Comparison of ENCODE assay signal across 8 cellular contexts in the genomic region with DNA sequence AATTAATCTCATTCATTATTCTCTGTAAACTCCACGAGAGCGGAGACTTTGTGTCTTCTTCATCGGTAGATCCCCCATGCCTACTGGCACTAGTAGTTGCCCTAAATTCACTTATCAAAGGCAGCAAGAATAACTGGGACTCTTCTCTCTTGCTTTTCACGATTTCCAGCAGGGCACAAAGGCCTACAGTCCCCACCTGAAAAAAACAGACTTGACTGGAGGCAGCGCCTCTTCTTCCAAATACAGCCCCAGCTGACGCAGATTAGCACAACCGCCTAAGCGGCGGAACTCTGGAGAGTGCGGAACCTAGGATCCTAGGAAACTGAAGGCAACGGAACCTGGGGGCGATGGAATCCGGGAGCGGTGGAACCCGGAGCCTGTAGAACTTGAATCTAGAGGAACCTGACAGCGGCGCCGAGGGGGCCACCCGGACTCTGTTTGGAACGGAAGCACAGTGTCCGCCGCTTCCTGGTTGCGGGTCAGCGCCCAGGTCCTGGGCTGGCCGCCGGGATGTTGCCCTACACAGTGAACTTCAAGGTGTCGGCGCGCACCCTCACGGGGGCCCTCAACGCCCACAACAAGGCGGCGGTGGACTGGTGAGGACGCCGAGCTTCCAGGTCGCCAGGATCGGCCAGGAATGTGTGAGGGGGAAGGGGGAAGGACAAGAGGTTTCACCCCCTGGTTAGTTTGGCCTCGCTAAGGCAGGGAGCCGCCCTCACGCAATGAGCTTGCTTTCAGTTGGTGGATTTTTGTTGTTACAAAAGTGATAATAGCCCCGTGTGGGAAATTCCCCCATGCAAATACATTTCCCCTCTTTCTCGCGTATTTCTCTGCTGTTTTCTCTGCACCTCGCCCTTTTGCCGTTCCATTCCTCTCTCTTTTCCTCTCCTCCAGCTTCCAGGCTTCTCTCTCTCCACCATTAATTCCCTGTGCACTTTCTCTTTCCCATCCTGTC. TPM values are rescaled to one million over a fixed set of nuclear protein-coding genes. Genes with fewer than 3 reads are reported as not detected.
A peak's percentile ranks its signal among the peaks of the same experiment; 100 is the strongest.
DNase-seq lines count a peak whose midpoint lies in the region; ATAC-seq, FAIRE-seq and TF ChIP-seq lines count a peak whose summit lies in the region.

A gene with protein sequence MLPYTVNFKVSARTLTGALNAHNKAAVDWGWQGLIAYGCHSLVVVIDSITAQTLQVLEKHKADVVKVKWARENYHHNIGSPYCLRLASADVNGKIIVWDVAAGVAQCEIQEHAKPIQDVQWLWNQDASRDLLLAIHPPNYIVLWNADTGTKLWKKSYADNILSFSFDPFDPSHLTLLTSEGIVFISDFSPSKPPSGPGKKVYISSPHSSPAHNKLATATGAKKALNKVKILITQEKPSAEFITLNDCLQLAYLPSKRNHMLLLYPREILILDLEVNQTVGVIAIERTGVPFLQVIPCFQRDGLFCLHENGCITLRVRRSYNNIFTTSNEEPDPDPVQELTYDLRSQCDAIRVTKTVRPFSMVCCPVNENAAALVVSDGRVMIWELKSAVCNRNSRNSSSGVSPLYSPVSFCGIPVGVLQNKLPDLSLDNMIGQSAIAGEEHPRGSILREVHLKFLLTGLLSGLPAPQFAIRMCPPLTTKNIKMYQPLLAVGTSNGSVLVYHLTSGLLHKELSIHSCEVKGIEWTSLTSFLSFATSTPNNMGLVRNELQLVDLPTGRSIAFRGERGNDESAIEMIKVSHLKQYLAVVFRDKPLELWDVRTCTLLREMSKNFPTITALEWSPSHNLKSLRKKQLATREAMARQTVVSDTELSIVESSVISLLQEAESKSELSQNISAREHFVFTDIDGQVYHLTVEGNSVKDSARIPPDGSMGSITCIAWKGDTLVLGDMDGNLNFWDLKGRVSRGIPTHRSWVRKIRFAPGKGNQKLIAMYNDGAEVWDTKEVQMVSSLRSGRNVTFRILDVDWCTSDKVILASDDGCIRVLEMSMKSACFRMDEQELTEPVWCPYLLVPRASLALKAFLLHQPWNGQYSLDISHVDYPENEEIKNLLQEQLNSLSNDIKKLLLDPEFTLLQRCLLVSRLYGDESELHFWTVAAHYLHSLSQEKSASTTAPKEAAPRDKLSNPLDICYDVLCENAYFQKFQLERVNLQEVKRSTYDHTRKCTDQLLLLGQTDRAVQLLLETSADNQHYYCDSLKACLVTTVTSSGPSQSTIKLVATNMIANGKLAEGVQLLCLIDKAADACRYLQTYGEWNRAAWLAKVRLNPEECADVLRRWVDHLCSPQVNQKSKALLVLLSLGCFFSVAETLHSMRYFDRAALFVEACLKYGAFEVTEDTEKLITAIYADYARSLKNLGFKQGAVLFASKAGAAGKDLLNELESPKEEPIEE (plus strand): TSS at position 452 of the 955 bp plus-strand sequence. CDS start 59 bp downstream, at position 511.

- H2AFZ ChIP-seq in keratinocyte (ENCODE audit: control insufficient read depth, low read length) = peak within 1 kb of the TSS; percentile 90

- H3K9me3 ChIP-seq in keratinocyte (ENCODE audit: control insufficient read depth, low read depth, low read length) = no peaks in the 10 kb centered on the region

- DNase-seq in AG10803 (ENCODE audit: low read depth) = peak; percentile 92
- DNase-seq in NCI-H446 (lab: John Stamatoyannopoulos, UW) = peak; percentile 49 to 90
- DNase-seq in activated CD4-positive, CD25-positive, alpha-beta regulatory T cell treated with anti-CD3 and anti-CD28 coated beads, Interleukin-2, amount 50 U/mL, for 72 hours = peak; percentile 75
- peak; percentile 83 for DNase-seq in cerebellum (ENCODE audit: low spot score)
- DNase-seq in keratinocyte (ENCODE audit: low read depth, low spot score) = peak; percentile 41
- peak; percentile 61 to 71 (median 65) for DNase-seq in stimulated activated CD4-positive, alpha-beta T cell treated with anti-CD3 and anti-CD28 coated beads, Interleukin-12 subunit alpha, Interleukin-12 subunit beta, amount 100 ng/mL, for 48 hours (ENCODE audit: low read depth in 2 of 3, low spot score in 1 of 3)

- peak within 1 kb of the TSS; percentile 89 for H3K9ac ChIP-seq in keratinocyte (ENCODE audit: control insufficient read depth, extremely low read depth, insufficient read depth, low read length)

- no peaks in the 10 kb centered on the region for H3K9me1 ChIP-seq in keratinocyte (ENCODE audit: control insufficient read depth, extremely low read depth, insufficient read depth, low read length)

- peak; percentile 64 for FAIRE-seq in keratinocyte (lab: Jason Lieb, UNC)

- H3K79me2 ChIP-seq in keratinocyte (ENCODE audit: control insufficient read depth, insufficient read depth, low read length) = peaks cover 44% of the 10 kb centered on the region

- ATAC-seq in GM19025 (IDR thresholded peaks at IDR 0.05; ENCODE audit: low read depth, unreplicated experiment) = peak; percentile 97
- peak; percentile 93 for ATAC-seq in HG03280 (IDR thresholded peaks at IDR 0.05; ENCODE audit: unreplicated experiment)

- H3K4me1 ChIP-seq in keratinocyte (ENCODE audit: control insufficient read depth, extremely low read depth, insufficient read depth, low read length) = peaks cover 8% of the 10 kb centered on the region

- H3K27me3 ChIP-seq in keratinocyte (ENCODE audit: control insufficient read depth, extremely low read depth, insufficient read depth, low read length) = no peaks in the 10 kb centered on the region

- H3K4me3 ChIP-seq in AG10803 (ENCODE audit: low read length) = peak within 1 kb of the TSS; percentile 94
- peak within 1 kb of the TSS; percentile 67 to 87 (median 82) for H3K4me3 ChIP-seq in keratinocyte (ENCODE audit: control insufficient read depth in 2 of 3, extremely low read depth in 1 of 3, insufficient read depth in 2 of 3, low read depth in 1 of 3, low read length in 3 of 3)

- H3K36me3 ChIP-seq in keratinocyte (ENCODE audit: control insufficient read depth in 2 of 2, extremely low read depth in 1 of 2, insufficient read depth in 2 of 2, low read length in 2 of 2) = peaks cover 0 to 4% of the 10 kb centered on the region in 2 experiments

- H3K4me2 ChIP-seq in keratinocyte (ENCODE audit: control insufficient read depth, extremely low read depth, insufficient read depth, low read depth, low read length) = peak within 1 kb of the TSS; percentile 89

- dilution Hi-C loops in keratinocyte (cut with MboI; ENCODE audit: extremely low pct_ligation_motif_present, low sequenced_read_pairs) = no loop called here

- TF ChIP-seq CTCF in AG10803 (conservative IDR thresholded peaks at IDR 0.05; ENCODE audit: low read length) (no peak), keratinocyte (optimal IDR thresholded peaks at IDR 0.05 in 1 of 3, IDR thresholded peaks at IDR 0.05 in 1 of 3, conservative IDR thresholded peaks at IDR 0.05 in 1 of 3; ENCODE audit: extremely low read depth in 1 of 3, insufficient read depth in 2 of 3, low read length in 3 of 3) (no peak)

- peak within 1 kb of the TSS; percentile 85 for H3K27ac ChIP-seq in keratinocyte (ENCODE audit: control insufficient read depth, insufficient read depth, low read length)

- H4K20me1 ChIP-seq in keratinocyte (ENCODE audit: control insufficient read depth, extremely low read depth, insufficient read depth, low read length) = no peaks in the 10 kb centered on the region

RNA-seq across cellular contexts. Expression of the gene that starts here (rescaled TPM):
- total RNA-seq in cerebellum = 96.1 TPM
- polyA plus RNA-seq in keratinocyte = 52.3 to 92.0 TPM (median 79.2 TPM) in 3 replicates
- 11.5 TPM for polyA plus RNA-seq in keratinocyte (2011; ENCODE audit: low read depth)
- polyA plus RNA-seq in keratinocyte (2011; cell fraction: cytosol; rRNA removed) = 28.0 and 56.1 TPM in 2 replicates
- 118 and 140 TPM in 2 replicates for polyA plus RNA-seq in keratinocyte (2011; cell fraction: nucleus; rRNA removed)
- 19.9 and 31.8 TPM in 2 replicates for polyA plus RNA-seq in keratinocyte (2012; ENCODE audit: low replicate concordance)
- polyA minus RNA-seq in keratinocyte = 85.5 to 183 TPM (median 180 TPM) in 3 replicates
- polyA minus RNA-seq in keratinocyte (2011; cell fraction: cytosol; rRNA and poly(A)+ RNA removed) = 41.2 TPM
- 86.8 and 135 TPM in 2 replicates for polyA minus RNA-seq in keratinocyte (2011; cell fraction: nucleus; rRNA and poly(A)+ RNA removed)

Comparison
In these comparisons a context has a peak if more than half of its experiments do, and no peak if none do; other contexts are left out.
1. Peak in every context shown above with its lines: DNase-seq, ATAC-seq, H3K4me3 ChIP-seq and H3K27ac ChIP-seq.
2. DNase-seq: peak in every context shown above with its lines; median percentile 92 in AG10803; 83 in cerebellum; 75 in activated CD4-positive, CD25-positive, alpha-beta regulatory T cell treated with anti-CD3 and anti-CD28 coated beads, Interleukin-2, amount 50 U/mL, for 72 hours; 70 in NCI-H446; 65 in stimulated activated CD4-positive, alpha-beta T cell treated with anti-CD3 and anti-CD28 coated beads, Interleukin-12 subunit alpha, Interleukin-12 subunit beta, amount 100 ng/mL, for 48 hours; 41 in keratinocyte.